In genomic region chrX:107935200-107935599, GRCh38 we compare ENCODE assay signal across 10 cellular contexts.
DNase-seq lines count a peak whose midpoint lies in the region; ATAC-seq lines count a peak whose summit lies in the region.
"Had no signal": no experiment of that assay in that cellular context is flagged by ENCODE, and none has a peak within 500 bp of the region (broad histone marks: within the 10 kb centered on the region; RNA-seq: fewer than 3 reads in every experiment).

No MANE protein-coding gene starts in this region.

- no peak overlapping the region for H3K9ac ChIP-seq in adipocyte (ENCODE audit: low read length)

- no peaks in the 10 kb centered on the region for H3K4me1 ChIP-seq in adipocyte (ENCODE audit: control insufficient read depth, insufficient read depth, low read length)

- H3K27me3 ChIP-seq in adipocyte (replicated peaks; ENCODE audit: control insufficient read depth, insufficient read depth, low read length), result peaks cover 11% of the 10 kb centered on the region

- ATAC-seq in GM19467 (IDR thresholded peaks at IDR 0.05; ENCODE audit: unreplicated experiment), result no peak
- ATAC-seq: Right ventricle myocardium inferior had no signal

- no peaks in the 10 kb centered on the region for H3K36me3 ChIP-seq in adipocyte (ENCODE audit: control insufficient read depth, insufficient read depth, low read length, severe bottlenecking)

- H3K4me3 ChIP-seq in adipocyte (ENCODE audit: low read length), result no peak overlapping the region

- intact Hi-C loops in head of caudate nucleus (cut with DNase I), result no loop called here

- DNase-seq in NCI-H345 (lab: John Stamatoyannopoulos, UW), result peak; percentile 36
- no peak for DNase-seq in NCI-H345 treated with DMSO at 0.1 percent for 48 hours (lab: John Stamatoyannopoulos, UW; ENCODE audit: unreplicated experiment)
- peak; percentile 12 for DNase-seq in adipocyte (ENCODE audit: low read depth)
- peak in 27 of 42 donors; percentile 4 to 57 (median 31) for DNase-seq in head of caudate nucleus
- DNase-seq in stromal cell of bone marrow (ENCODE audit: low read depth), result peak; percentile 4
- no peak for DNase-seq in DMS153 (lab: John Stamatoyannopoulos, UW)
- DNase-seq in Ammon's horn (ENCODE audit: low spot score), result no peak
- DNase-seq: activated CD4-positive, alpha-beta T cell treated with anti-CD3 and anti-CD28 coated beads for 4 hours had no signal

- H3K9me3 ChIP-seq in adipocyte (ENCODE audit: control insufficient read depth, low read length), result peaks cover 4% of the 10 kb centered on the region

Comparison
In these comparisons a context has a peak if more than half of its experiments do, and no peak if none do; other contexts are left out.
1. DNase-seq: peak in NCI-H345 (single experiment), adipocyte (single experiment), head of caudate nucleus (27 of 42) and stromal cell of bone marrow (single experiment); none in NCI-H345 treated with DMSO at 0.1 percent for 48 hours (single experiment), DMS153 (single experiment) and Ammon's horn (single experiment).